25 cellular contexts compared by ENCODE assay signal in genomic region chr7:8258734-8259133, GRCh38. TPM values are rescaled to one million over a fixed set of nuclear protein-coding genes. Genes with fewer than 3 reads are reported as not detected.
DNase-seq lines count a peak whose midpoint lies in the region; ATAC-seq and TF ChIP-seq lines count a peak whose summit lies in the region.
"Had no signal": no experiment of that assay in that cellular context is flagged by ENCODE, and none has a peak within 500 bp of the region (broad histone marks: within the 10 kb centered on the region; RNA-seq: fewer than 3 reads in every experiment).

No MANE protein-coding gene starts in this region.

- DNase-seq in DMS 273 (lab: John Stamatoyannopoulos, UW; ENCODE audit: unreplicated experiment) (peak; percentile 44), DMS 273 treated with DMSO at 0.1 percent for 48 hours (lab: John Stamatoyannopoulos, UW) (peak; percentile 14), SK-N-SH (no peak), neural crest cell (ENCODE audit: low read depth, low spot score) (no peak), esophagus squamous epithelium (lab: John Stamatoyannopoulos, UW) (no peak), G401 (ENCODE audit: low spot score) (no peak)
- DNase-seq: 8988T; ACHN; C1 segment of cervical spinal cord; CD4-positive, alpha-beta memory T cell; CD4-positive, CD25-positive, alpha-beta regulatory T cell; CD8-positive, alpha-beta memory T cell; COR-L47; DMS153; DMS53; DMS79; DND-41; EL; GF-D8 had no signal

- intact Hi-C loops in esophagus squamous epithelium (cut with DNase I): no loop called here

- in situ Hi-C loops in G401 (cut with HindIII; ENCODE audit: low sequenced_read_pairs): no loop called here

- H3K4me3 Mint-ChIP-seq in neural crest cell: peak overlapping the region; percentile 42
- H3K4me3 Mint-ChIP-seq: CD14-positive monocyte; CD4-positive, alpha-beta memory T cell; CD8-positive, alpha-beta memory T cell had no signal

- 0 out of 2 replicates have a peak, but pooled peaks have one; percentile 10 for TF ChIP-seq RAD21 in SK-N-SH (IDR thresholded peaks at IDR 0.05; ENCODE audit: low read length)

- WGBS in SK-N-SH (ENCODE audit: low lambda C conversion rate): 92% methylated on average over 1 of the region's 1 CpG
- 87 to 95% methylated on average over 1 of the region's 1 CpG for WGBS in esophagus squamous epithelium, 2 donors

- H3K9me3 ChIP-seq in SK-N-SH: no peaks in the 10 kb centered on the region
- H3K9me3 ChIP-seq in esophagus squamous epithelium: no peaks in the 10 kb centered on the region
- H3K9me3 ChIP-seq: BLaER1 had no signal

- no peaks in the 10 kb centered on the region for H3K79me2 ChIP-seq in SK-N-SH (ENCODE audit: insufficient read depth)

- no peak overlapping the region for H3K9ac ChIP-seq in SK-N-SH
- H3K9ac ChIP-seq: BLaER1 had no signal

- POLR2A ChIA-PET in SK-N-SH (lab: Yijun Ruan, JAX): interaction anchor here (0.6 to 7.8 kb wide), 5 partner anchors 22 to 880 kb away, joined by 3 to 229 read pairs (median 42); no protein-coding TSS in a partner anchor

- H4K20me1 ChIP-seq in SK-N-SH (ENCODE audit: insufficient read depth): no peaks in the 10 kb centered on the region
- H4K20me1 ChIP-seq: BLaER1 had no signal

- H3K27me3 ChIP-seq in SK-N-SH (ENCODE audit: insufficient read depth) (peaks cover 14% of the 10 kb centered on the region; the same call in 1 of the 2 replicates), esophagus squamous epithelium (peaks cover 0 to 30% (median 0%) of the 10 kb centered on the region in 4 donors)
- H3K27me3 ChIP-seq: BE2C had no signal

- no peaks in the 10 kb centered on the region for H3F3A ChIP-seq in SK-N-SH (replicated peaks; ENCODE audit: insufficient read depth)

- peak in 1 of 2 experiments; percentile 87; a peak in 2 of 4 replicates for TF ChIP-seq EP300 in SK-N-SH (IDR thresholded peaks at IDR 0.05; ENCODE audit: borderline replicate concordance in 1 of 2, low read depth in 1 of 2, low read length in 1 of 2)

- H3K4me3 ChIP-seq in SK-N-SH (ENCODE audit: low read depth in 2 of 2, low read length in 1 of 2) (peak overlapping the region in 1 of 2 experiments; percentile 12; a peak in 1 of 4 replicates), esophagus squamous epithelium (no peak overlapping the region)
- H3K4me3 ChIP-seq: BLaER1 had no signal

- H3K9me2 ChIP-seq in SK-N-SH: no peaks in the 10 kb centered on the region

- no peak for TF ChIP-seq POLR2A in esophagus squamous epithelium (IDR thresholded peaks at IDR 0.05)

- TF ChIP-seq CTCF in SK-N-SH (IDR thresholded peaks at IDR 0.05) (no peak), neural crest cell (conservative IDR thresholded peaks at IDR 0.05) (no peak), esophagus squamous epithelium (IDR thresholded peaks at IDR 0.05) (no peak)

- H3K27ac ChIP-seq in SK-N-SH (ENCODE audit: low read depth in 2 of 2, low read length in 1 of 2): peak overlapping the region in 1 of 2 experiments; percentile 100; a peak in 2 of 4 replicates
- no peak overlapping the region for H3K27ac ChIP-seq in esophagus squamous epithelium
- H3K27ac ChIP-seq: BLaER1 had no signal

- H3K36me3 Mint-ChIP-seq in neural crest cell (ENCODE audit: low read depth): no peaks in the 10 kb centered on the region
- H3K36me3 Mint-ChIP-seq: CD14-positive monocyte; CD4-positive, alpha-beta memory T cell; CD4-positive, CD25-positive, alpha-beta regulatory T cell; CD8-positive, alpha-beta memory T cell had no signal

- no peak overlapping the region for H3K4me2 ChIP-seq in SK-N-SH
- H3K4me2 ChIP-seq: BLaER1 had no signal

- H3K36me3 ChIP-seq in SK-N-SH (replicated peaks in 1 of 2; ENCODE audit: control insufficient read depth in 1 of 2, insufficient read depth in 2 of 2, low read length in 1 of 2) (peaks cover 0 to 19% of the 10 kb centered on the region in 2 experiments), esophagus squamous epithelium (no peaks in the 10 kb centered on the region)
- H3K36me3 ChIP-seq: BLaER1 had no signal

- H3K9me3 Mint-ChIP-seq in neural crest cell: no peaks in the 10 kb centered on the region
- H3K9me3 Mint-ChIP-seq: CD14-positive monocyte; CD4-positive, alpha-beta memory T cell; CD4-positive, CD25-positive, alpha-beta regulatory T cell had no signal

- peaks cover 6% of the 10 kb centered on the region for H3K4me1 Mint-ChIP-seq in neural crest cell

- no peak for ATAC-seq in HG03039 (IDR thresholded peaks at IDR 0.05; ENCODE audit: unreplicated experiment)

- H3K4me1 ChIP-seq in SK-N-SH (ENCODE audit: control insufficient read depth in 1 of 2, insufficient read depth in 2 of 2, low read depth in 1 of 2, low read length in 1 of 2) (peaks cover 0 to 38% of the 10 kb centered on the region in 2 experiments; a peak in 2 of 4 replicates), esophagus squamous epithelium (peaks cover 0 to 22% (median 0%) of the 10 kb centered on the region in 3 donors)

- H3K27ac Mint-ChIP-seq in neural crest cell (ENCODE audit: unreplicated experiment): no peak overlapping the region
- H3K27ac Mint-ChIP-seq: CD14-positive monocyte; CD4-positive, alpha-beta memory T cell; CD4-positive, CD25-positive, alpha-beta regulatory T cell; CD8-positive, alpha-beta memory T cell had no signal

- H3K27me3 Mint-ChIP-seq in neural crest cell (ENCODE audit: low read depth): peaks cover 43% of the 10 kb centered on the region

- CTCF ChIA-PET in SK-N-SH (lab: Yijun Ruan, JAX): interaction anchor here (0.9 to 4.0 kb wide), 4 partner anchors 22 to 663 kb away, joined by 3 to 26 read pairs (median 6); no protein-coding TSS in a partner anchor

- H2AFZ ChIP-seq in SK-N-SH (ENCODE audit: low read depth): no peak overlapping the region

TF ChIP-seq in SK-N-SH, 30 proteins besides CTCF, POLR2A, EP300 and RAD21:
- TF ChIP-seq NRF1 (IDR thresholded peaks at IDR 0.05; ENCODE audit: low read depth, low read length): no peak
- TF ChIP-seq, protein P1, sequence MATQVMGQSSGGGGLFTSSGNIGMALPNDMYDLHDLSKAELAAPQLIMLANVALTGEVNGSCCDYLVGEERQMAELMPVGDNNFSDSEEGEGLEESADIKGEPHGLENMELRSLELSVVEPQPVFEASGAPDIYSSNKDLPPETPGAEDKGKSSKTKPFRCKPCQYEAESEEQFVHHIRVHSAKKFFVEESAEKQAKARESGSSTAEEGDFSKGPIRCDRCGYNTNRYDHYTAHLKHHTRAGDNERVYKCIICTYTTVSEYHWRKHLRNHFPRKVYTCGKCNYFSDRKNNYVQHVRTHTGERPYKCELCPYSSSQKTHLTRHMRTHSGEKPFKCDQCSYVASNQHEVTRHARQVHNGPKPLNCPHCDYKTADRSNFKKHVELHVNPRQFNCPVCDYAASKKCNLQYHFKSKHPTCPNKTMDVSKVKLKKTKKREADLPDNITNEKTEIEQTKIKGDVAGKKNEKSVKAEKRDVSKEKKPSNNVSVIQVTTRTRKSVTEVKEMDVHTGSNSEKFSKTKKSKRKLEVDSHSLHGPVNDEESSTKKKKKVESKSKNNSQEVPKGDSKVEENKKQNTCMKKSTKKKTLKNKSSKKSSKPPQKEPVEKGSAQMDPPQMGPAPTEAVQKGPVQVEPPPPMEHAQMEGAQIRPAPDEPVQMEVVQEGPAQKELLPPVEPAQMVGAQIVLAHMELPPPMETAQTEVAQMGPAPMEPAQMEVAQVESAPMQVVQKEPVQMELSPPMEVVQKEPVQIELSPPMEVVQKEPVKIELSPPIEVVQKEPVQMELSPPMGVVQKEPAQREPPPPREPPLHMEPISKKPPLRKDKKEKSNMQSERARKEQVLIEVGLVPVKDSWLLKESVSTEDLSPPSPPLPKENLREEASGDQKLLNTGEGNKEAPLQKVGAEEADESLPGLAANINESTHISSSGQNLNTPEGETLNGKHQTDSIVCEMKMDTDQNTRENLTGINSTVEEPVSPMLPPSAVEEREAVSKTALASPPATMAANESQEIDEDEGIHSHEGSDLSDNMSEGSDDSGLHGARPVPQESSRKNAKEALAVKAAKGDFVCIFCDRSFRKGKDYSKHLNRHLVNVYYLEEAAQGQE (IDR thresholded peaks at IDR 0.05; ENCODE audit: low read depth, low read length): no peak
- TF ChIP-seq RCOR1 (IDR thresholded peaks at IDR 0.05; ENCODE audit: low read length): peak; percentile 45; the same call in 1 of the 2 replicates
- peak; percentile 77 for TF ChIP-seq GATA2 (CRISPR knock-in tag; IDR thresholded peaks at IDR 0.05)
- TF ChIP-seq, protein P2, sequence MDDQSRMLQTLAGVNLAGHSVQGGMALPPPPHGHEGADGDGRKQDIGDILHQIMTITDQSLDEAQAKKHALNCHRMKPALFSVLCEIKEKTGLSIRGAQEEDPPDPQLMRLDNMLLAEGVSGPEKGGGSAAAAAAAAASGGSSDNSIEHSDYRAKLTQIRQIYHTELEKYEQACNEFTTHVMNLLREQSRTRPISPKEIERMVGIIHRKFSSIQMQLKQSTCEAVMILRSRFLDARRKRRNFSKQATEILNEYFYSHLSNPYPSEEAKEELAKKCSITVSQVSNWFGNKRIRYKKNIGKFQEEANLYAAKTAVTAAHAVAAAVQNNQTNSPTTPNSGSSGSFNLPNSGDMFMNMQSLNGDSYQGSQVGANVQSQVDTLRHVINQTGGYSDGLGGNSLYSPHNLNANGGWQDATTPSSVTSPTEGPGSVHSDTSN (IDR thresholded peaks at IDR 0.05): no peak
- TF ChIP-seq YY1 (IDR thresholded peaks at IDR 0.05; ENCODE audit: low read depth): no peak
- TF ChIP-seq, protein P3, sequence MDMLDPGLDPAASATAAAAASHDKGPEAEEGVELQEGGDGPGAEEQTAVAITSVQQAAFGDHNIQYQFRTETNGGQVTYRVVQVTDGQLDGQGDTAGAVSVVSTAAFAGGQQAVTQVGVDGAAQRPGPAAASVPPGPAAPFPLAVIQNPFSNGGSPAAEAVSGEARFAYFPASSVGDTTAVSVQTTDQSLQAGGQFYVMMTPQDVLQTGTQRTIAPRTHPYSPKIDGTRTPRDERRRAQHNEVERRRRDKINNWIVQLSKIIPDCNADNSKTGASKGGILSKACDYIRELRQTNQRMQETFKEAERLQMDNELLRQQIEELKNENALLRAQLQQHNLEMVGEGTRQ (IDR thresholded peaks at IDR 0.05; ENCODE audit: borderline replicate concordance, low read depth, low read length): no peak
- TF ChIP-seq FOSL2 (IDR thresholded peaks at IDR 0.05; ENCODE audit: borderline replicate concordance, low read depth): no peak
- TF ChIP-seq JUND (IDR thresholded peaks at IDR 0.05): no peak
- no peak for TF ChIP-seq FOXM1 (IDR thresholded peaks at IDR 0.05; ENCODE audit: low read depth)
- no peak for TF ChIP-seq RXRA (IDR thresholded peaks at IDR 0.05; ENCODE audit: borderline replicate concordance, low read depth)
- TF ChIP-seq CHD2 (IDR thresholded peaks at IDR 0.05; ENCODE audit: low read length, partially characterized antibody): peak; percentile 39
- TF ChIP-seq NFIC (IDR thresholded peaks at IDR 0.05; ENCODE audit: borderline replicate concordance): no peak
TF ChIP-seq in SK-N-SH: peak in this region for 3.

RNA-seq across cellular contexts. Expression of gene ICA1, which starts 3.2 kb away (rescaled TPM):
- 2.4 and 5.4 TPM in 2 replicates for polyA plus RNA-seq in SK-N-SH (2012; rRNA removed)
- 7.3 and 8.9 TPM in 2 replicates for polyA plus RNA-seq in SK-N-SH (2012; cell fraction: cytosol; rRNA removed)
- 7.5 and 10.2 TPM in 2 replicates for polyA plus RNA-seq in SK-N-SH (2012; cell fraction: nucleus; rRNA removed)
- total RNA-seq in neural crest cell (3.5 and 4.2 TPM in 2 replicates), esophagus squamous epithelium (10 to 100 TPM in 1 of 4 donors, 1 to 10 TPM in 3; 5.6 to 12.6 (median 9.6) TPM)
- total RNA-seq in G401 (2014; rRNA removed; shearing (Covaris generic)): 29.1 and 51.6 TPM in 2 replicates
- total RNA-seq: A673 had no signal
- polyA plus RNA-seq: AG04450 had no signal

Comparison
In these comparisons a context has a peak if more than half of its experiments do, and no peak if none do; other contexts are left out.
1. DNase-seq: peak in DMS 273 (single experiment) and DMS 273 treated with DMSO at 0.1 percent for 48 hours (single experiment); none in SK-N-SH (single experiment), neural crest cell (single experiment), esophagus squamous epithelium (single experiment) and G401 (single experiment).